1 cellular context compared by ENCODE assay signal in the genomic region with DNA sequence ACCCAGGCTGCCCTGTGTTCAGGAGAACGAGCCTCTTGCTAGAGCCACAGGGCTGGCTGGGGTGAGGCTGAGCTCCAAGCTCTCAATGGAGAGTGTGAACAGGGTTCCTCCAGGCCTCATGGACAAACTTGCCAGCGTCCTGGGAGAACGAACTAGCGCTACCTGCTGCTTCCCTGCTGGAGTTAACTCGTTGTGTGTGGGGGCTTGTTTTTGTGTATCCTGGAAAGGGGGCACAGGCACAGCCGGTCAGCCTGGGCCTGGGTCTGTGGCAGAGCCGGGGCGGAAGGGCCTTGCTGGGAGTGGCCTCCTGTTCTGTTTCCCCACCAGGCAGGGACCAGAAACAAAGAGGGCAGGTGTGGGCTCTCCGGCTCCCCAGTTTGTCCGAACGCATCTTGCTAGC.
TF ChIP-seq lines count a peak whose summit lies in the region.

No MANE protein-coding gene starts in this region.

TF ChIP-seq in WTC11, 78 proteins besides CTCF, POLR2A, EP300 and RAD21 (continued from another document):
- TF ChIP-seq, protein P1, sequence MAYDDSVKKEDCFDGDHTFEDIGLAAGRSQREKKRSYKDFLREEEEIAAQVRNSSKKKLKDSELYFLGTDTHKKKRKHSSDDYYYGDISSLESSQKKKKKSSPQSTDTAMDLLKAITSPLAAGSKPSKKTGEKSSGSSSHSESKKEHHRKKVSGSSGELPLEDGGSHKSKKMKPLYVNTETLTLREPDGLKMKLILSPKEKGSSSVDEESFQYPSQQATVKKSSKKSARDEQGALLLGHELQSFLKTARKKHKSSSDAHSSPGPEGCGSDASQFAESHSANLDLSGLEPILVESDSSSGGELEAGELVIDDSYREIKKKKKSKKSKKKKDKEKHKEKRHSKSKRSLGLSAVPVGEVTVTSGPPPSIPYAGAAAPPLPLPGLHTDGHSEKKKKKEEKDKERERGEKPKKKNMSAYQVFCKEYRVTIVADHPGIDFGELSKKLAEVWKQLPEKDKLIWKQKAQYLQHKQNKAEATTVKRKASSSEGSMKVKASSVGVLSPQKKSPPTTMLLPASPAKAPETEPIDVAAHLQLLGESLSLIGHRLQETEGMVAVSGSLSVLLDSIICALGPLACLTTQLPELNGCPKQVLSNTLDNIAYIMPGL (CRISPR knock-in tag; IDR thresholded peaks at IDR 0.05): no peak
- TF ChIP-seq, protein P2, sequence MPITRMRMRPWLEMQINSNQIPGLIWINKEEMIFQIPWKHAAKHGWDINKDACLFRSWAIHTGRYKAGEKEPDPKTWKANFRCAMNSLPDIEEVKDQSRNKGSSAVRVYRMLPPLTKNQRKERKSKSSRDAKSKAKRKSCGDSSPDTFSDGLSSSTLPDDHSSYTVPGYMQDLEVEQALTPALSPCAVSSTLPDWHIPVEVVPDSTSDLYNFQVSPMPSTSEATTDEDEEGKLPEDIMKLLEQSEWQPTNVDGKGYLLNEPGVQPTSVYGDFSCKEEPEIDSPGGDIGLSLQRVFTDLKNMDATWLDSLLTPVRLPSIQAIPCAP (CRISPR knock-in tag; IDR thresholded peaks at IDR 0.05): no peak
- TF ChIP-seq CBFB (CRISPR knock-in tag; IDR thresholded peaks at IDR 0.05; ENCODE audit: low read depth): no peak
- no peak for TF ChIP-seq RORB (CRISPR knock-in tag; IDR thresholded peaks at IDR 0.05)
- no peak for TF ChIP-seq TCF7 (CRISPR knock-in tag; IDR thresholded peaks at IDR 0.05; ENCODE audit: low read depth)
